Comparison of ENCODE assay signal across 1 cellular context in the genomic region with DNA sequence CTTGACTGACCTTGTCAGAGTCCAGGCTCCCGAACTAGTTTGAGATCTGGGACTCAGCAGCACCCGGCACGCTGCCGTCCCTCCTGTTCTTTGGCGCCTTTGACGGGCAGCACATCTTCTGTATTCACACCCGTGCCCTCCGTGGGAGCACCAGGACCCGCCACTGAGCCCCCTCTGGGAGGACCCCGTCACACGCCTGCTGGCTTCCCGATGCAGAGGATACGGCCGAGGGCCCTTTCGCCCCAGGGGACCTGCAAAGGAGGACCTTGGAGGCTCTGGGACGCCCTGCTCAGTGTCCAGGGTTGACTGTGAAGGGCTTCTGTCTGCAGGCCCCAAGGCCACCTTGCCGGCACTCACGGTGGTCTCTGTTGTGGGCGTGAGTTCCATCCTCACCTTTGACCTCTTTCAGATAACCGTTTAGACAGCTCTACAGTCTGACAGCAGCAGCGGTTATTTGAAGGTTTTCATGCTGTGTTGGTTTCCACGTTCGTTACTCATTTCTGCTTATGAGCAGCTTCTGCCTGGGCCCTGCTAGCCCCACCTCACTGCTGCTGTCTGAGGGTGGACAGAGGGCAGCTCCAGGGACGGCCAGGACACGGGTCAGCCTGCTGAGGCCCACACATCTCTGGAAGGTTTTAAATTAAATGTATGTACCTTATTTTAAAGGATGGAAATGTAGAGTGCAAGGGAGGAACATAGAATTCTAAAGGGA.
TF ChIP-seq lines count a peak whose summit lies in the region.

No MANE protein-coding gene starts in this region.

TF ChIP-seq in HepG2, 621 proteins besides CTCF, POLR2A, EP300 and RAD21:
- TF ChIP-seq MXD3 (CRISPR knock-in tag; IDR thresholded peaks at IDR 0.05) (no peak), STAT5B (CRISPR knock-in tag; IDR thresholded peaks at IDR 0.05) (no peak), ASH2L (IDR thresholded peaks at IDR 0.05; ENCODE audit: insufficient read length, low read depth, low read length) (no peak), ZNF282 (IDR thresholded peaks at IDR 0.05; ENCODE audit: partially characterized antibody) (no peak), CHD4 (IDR thresholded peaks at IDR 0.05; ENCODE audit: borderline replicate concordance, low read length) (no peak), TEF (CRISPR knock-in tag; IDR thresholded peaks at IDR 0.05) (no peak), ZNF296 (CRISPR knock-in tag; conservative IDR thresholded peaks at IDR 0.05) (no peak), RFXANK (CRISPR knock-in tag; IDR thresholded peaks at IDR 0.05) (no peak), ZNF616 (CRISPR knock-in tag; IDR thresholded peaks at IDR 0.05; ENCODE audit: low read depth) (no peak), ZNF331 (CRISPR knock-in tag; IDR thresholded peaks at IDR 0.05) (no peak)
- TF ChIP-seq, protein P1, sequence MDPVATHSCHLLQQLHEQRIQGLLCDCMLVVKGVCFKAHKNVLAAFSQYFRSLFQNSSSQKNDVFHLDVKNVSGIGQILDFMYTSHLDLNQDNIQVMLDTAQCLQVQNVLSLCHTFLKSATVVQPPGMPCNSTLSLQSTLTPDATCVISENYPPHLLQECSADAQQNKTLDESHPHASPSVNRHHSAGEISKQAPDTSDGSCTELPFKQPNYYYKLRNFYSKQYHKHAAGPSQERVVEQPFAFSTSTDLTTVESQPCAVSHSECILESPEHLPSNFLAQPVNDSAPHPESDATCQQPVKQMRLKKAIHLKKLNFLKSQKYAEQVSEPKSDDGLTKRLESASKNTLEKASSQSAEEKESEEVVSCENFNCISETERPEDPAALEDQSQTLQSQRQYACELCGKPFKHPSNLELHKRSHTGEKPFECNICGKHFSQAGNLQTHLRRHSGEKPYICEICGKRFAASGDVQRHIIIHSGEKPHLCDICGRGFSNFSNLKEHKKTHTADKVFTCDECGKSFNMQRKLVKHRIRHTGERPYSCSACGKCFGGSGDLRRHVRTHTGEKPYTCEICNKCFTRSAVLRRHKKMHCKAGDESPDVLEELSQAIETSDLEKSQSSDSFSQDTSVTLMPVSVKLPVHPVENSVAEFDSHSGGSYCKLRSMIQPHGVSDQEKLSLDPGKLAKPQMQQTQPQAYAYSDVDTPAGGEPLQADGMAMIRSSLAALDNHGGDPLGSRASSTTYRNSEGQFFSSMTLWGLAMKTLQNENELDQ (CRISPR knock-in tag; IDR thresholded peaks at IDR 0.05; ENCODE audit: borderline replicate concordance) = no peak
